Comparison of ENCODE assay signal across 9 cellular contexts in genomic region chr17:45293413-45294211, GRCh38. TPM values are rescaled to one million over a fixed set of nuclear protein-coding genes. Genes with fewer than 3 reads are reported as not detected.
DNase-seq lines count a peak whose midpoint lies in the region; ATAC-seq and TF ChIP-seq lines count a peak whose summit lies in the region.
"Had no signal": no experiment of that assay in that cellular context is flagged by ENCODE, and none has a peak within 500 bp of the region (broad histone marks: within the 10 kb centered on the region; RNA-seq: fewer than 3 reads in every experiment).

No MANE protein-coding gene starts in this region.

- peak overlapping the region; percentile 46 for H3K27ac ChIP-seq in SJSA1
- H3K27ac ChIP-seq in dorsolateral prefrontal cortex, result peak overlapping the region in 55 of 59 donors; percentile 2 to 83 (median 62)
- peak overlapping the region; percentile 84 to 93 for H3K27ac ChIP-seq in lung (ENCODE audit: low read depth in 1 of 2, low read length in 1 of 2)

- H3K27me3 ChIP-seq in SJSA1 (replicated peaks), result no peaks in the 10 kb centered on the region
- no peaks in the 10 kb centered on the region for H3K27me3 ChIP-seq in dorsolateral prefrontal cortex
- no peaks in the 10 kb centered on the region for H3K27me3 ChIP-seq in lung (ENCODE audit: control insufficient read depth, insufficient read depth)

- H3K36me3 ChIP-seq in SJSA1, result peaks cover 64% of the 10 kb centered on the region
- peaks cover 0 to 11% of the 10 kb centered on the region in 2 donors for H3K36me3 ChIP-seq in lung (ENCODE audit: control insufficient read depth in 2 of 2, insufficient read depth in 2 of 2, low read length in 2 of 2)

- TF ChIP-seq CTCF in GM13976 (IDR thresholded peaks at IDR 0.05; ENCODE audit: borderline replicate concordance, control extremely low read depth, extremely low read depth, insufficient read depth, missing control alignments) (no peak), dorsolateral prefrontal cortex (IDR thresholded peaks at IDR 0.05 in 54 of 56, conservative IDR thresholded peaks at IDR 0.05 in 2 of 56; ENCODE audit: low read depth in 1 of 56, partially characterized antibody in 56 of 56) (peak in 7 of 56 donors; percentile 10 to 20 (median 17)), lung (IDR thresholded peaks at IDR 0.05; ENCODE audit: control extremely low read depth, extremely low read depth) (no peak)

- H3K4me1 ChIP-seq in SJSA1 (replicated peaks), result peaks cover 48% of the 10 kb centered on the region
- peaks cover 24 to 38% of the 10 kb centered on the region in 2 donors for H3K4me1 ChIP-seq in lung (ENCODE audit: control insufficient read depth in 2 of 2, insufficient read depth in 2 of 2, low read length in 2 of 2)

- ATAC-seq in lung (ENCODE audit: insufficient read depth, low FRiP score) (peak; percentile 78), HG03439 (IDR thresholded peaks at IDR 0.05; ENCODE audit: unreplicated experiment) (no peak)

- H3K4me3 ChIP-seq in SJSA1 (no peak overlapping the region), dorsolateral prefrontal cortex (peak overlapping the region in 1 of 59 donors; percentile 3), lung (no peak overlapping the region)

- 46 to 62% methylated on average over 10 of the region's 10 CpGs for WGBS in lung, 2 donors

- H3K9me3 ChIP-seq in SJSA1 (replicated peaks), result no peaks in the 10 kb centered on the region
- no peaks in the 10 kb centered on the region for H3K9me3 ChIP-seq in lung (ENCODE audit: control insufficient read depth in 2 of 2, insufficient read depth in 1 of 2, low read length in 1 of 2)

- in situ Hi-C loops in GM13976 (cut with MboI; ENCODE audit: low sequenced_read_pairs, unreplicated experiment), result no loop called here

- DNase-seq in 8988T (peak; percentile 51), GM13976 (ENCODE audit: low spot score) (peak; percentile 37), SJSA1 (ENCODE audit: low read depth in 1 of 2, low spot score in 2 of 2) (peak; percentile 93 to 97), dorsolateral prefrontal cortex (peak; percentile 47 to 92 (median 78)), lung (ENCODE audit: low spot score) (peak; percentile 82), superior temporal gyrus (ENCODE audit: extremely low spot score) (peak; percentile 76), NCI-H1048 (lab: John Stamatoyannopoulos, UW) (no peak)

- intact Hi-C loops in dorsolateral prefrontal cortex (cut with DNase I), result no loop called here

RNA-seq across cellular contexts. Expression of gene MAP3K14, which starts 23.2 kb away (rescaled TPM):
- 3.7 and 5.5 TPM in 2 replicates for total RNA-seq in SJSA1 (2014; rRNA removed; shearing (Covaris generic))
- 10 to 100 TPM in 53 of 120 experiments, 1 to 10 TPM in 67; 5.4 to 21.7 (median 9.8) TPM for total RNA-seq in dorsolateral prefrontal cortex
- total RNA-seq in lung, result 10 to 100 TPM in 1 of 2 donors, 1 to 10 TPM in 1; 5.9 to 13.5 TPM
- polyA plus RNA-seq in lung, result 1 to 10 TPM; 6.4 to 9.2 TPM

RNA-seq across cellular contexts. Expression of gene SPATA32, which starts 31.7 kb away (rescaled TPM):
- total RNA-seq in SJSA1 (2014; rRNA removed; shearing (Covaris generic)), result not detected in 2 replicates
- total RNA-seq in dorsolateral prefrontal cortex, result under 1 TPM in 9 of 120 experiments, not detected in 111; 0.26 to 0.63 (median 0.35) TPM
- total RNA-seq in lung, result under 1 TPM in 1 of 2 donors, not detected in 1; 0.21 TPM
- polyA plus RNA-seq in lung, result under 1 TPM; 0.08 to 0.40 TPM
- total RNA-seq: frontal cortex had no signal
